1 cellular context compared by ENCODE assay signal in the genomic region with DNA sequence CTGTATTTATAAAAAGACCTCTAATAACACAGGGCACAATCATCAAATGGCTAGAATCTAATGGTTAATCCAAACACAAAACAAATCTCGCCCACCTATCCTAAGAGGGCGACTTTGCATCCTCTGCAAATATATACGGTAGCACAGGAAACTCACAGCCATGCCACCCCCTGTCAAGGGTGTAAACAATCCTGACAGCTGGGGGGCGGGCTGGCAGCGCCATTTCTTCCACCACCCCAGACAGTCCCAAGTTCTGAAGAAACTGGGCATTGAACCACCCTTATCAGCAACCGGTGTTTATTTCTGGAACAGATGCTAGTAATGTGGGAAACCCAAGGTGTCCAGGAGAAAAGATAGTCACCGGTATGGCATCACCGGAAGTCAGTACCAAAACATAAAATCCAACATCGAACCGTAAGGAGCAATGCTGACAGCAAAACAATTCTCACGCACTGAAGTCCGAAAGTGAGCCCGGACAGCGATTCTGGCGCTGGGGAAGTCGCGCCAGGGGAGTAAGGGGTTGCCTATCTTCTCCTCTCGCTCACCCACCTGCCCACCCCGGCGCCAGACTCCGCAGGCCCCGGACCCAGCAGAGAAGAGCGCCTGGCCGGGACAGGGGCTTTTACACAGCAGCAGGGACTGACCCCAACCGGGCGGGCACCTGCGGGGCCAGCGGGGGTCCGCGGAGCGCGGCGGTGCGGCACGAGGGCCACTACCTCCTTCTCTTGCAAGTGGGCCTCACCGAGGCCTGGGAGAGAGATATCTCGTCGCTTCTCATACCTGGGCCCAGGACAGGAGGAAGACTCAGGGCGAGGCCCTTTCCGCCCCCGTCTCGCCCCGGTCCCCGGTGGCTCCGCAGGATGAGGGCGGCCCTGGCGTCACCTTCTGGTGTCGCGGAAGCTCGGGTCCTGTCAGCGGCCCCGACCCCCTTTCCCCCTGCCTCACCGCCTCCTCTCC.
TF ChIP-seq lines count a peak whose summit lies in the region.

No MANE protein-coding gene starts in this region.

TF ChIP-seq in HepG2, 621 proteins besides CTCF, POLR2A, EP300 and RAD21 (continues in another document):
- TF ChIP-seq SMAD3 (CRISPR knock-in tag; IDR thresholded peaks at IDR 0.05) (no peak), ZFP41 (CRISPR knock-in tag; IDR thresholded peaks at IDR 0.05; ENCODE audit: borderline replicate concordance) (no peak), CC2D1A (CRISPR knock-in tag; IDR thresholded peaks at IDR 0.05) (no peak), ATM (IDR thresholded peaks at IDR 0.05; ENCODE audit: borderline replicate concordance) (no peak), NFYC (CRISPR knock-in tag; IDR thresholded peaks at IDR 0.05) (no peak), ZNF761 (CRISPR knock-in tag; conservative IDR thresholded peaks at IDR 0.05) (no peak), FLYWCH1 (CRISPR knock-in tag; IDR thresholded peaks at IDR 0.05) (no peak), ZNF335 (CRISPR knock-in tag; IDR thresholded peaks at IDR 0.05) (no peak), ZFYVE20 (CRISPR knock-in tag; IDR thresholded peaks at IDR 0.05; ENCODE audit: borderline replicate concordance, low read depth) (no peak), PRMT3 (CRISPR knock-in tag; IDR thresholded peaks at IDR 0.05; ENCODE audit: borderline replicate concordance, low read depth) (no peak), HNF4A (CRISPR knock-in tag; IDR thresholded peaks at IDR 0.05) (no peak), LCORL (IDR thresholded peaks at IDR 0.05) (no peak), LCORL (CRISPR knock-in tag; IDR thresholded peaks at IDR 0.05) (no peak), CENPT (CRISPR knock-in tag; IDR thresholded peaks at IDR 0.05; ENCODE audit: low read depth) (no peak), ZFP62 (CRISPR knock-in tag; IDR thresholded peaks at IDR 0.05) (no peak), ARHGAP35 (CRISPR knock-in tag; IDR thresholded peaks at IDR 0.05; ENCODE audit: borderline replicate concordance) (no peak), MAF1 (CRISPR knock-in tag; IDR thresholded peaks at IDR 0.05; ENCODE audit: borderline replicate concordance) (no peak), KDM5B (CRISPR knock-in tag; IDR thresholded peaks at IDR 0.05; ENCODE audit: borderline replicate concordance) (no peak), ZNF317 (CRISPR knock-in tag; IDR thresholded peaks at IDR 0.05) (no peak), ZNF546 (CRISPR knock-in tag; conservative IDR thresholded peaks at IDR 0.05) (no peak), ZNF644 (CRISPR knock-in tag; IDR thresholded peaks at IDR 0.05; ENCODE audit: low read depth) (no peak), ZNF101 (CRISPR knock-in tag; IDR thresholded peaks at IDR 0.05; ENCODE audit: borderline replicate concordance, low read depth) (no peak), ZNF615 (CRISPR knock-in tag; IDR thresholded peaks at IDR 0.05; ENCODE audit: borderline replicate concordance) (no peak)
- TF ChIP-seq, protein P1, sequence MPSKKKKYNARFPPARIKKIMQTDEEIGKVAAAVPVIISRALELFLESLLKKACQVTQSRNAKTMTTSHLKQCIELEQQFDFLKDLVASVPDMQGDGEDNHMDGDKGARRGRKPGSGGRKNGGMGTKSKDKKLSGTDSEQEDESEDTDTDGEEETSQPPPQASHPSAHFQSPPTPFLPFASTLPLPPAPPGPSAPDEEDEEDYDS (CRISPR knock-in tag; IDR thresholded peaks at IDR 0.05), result no peak
- TF ChIP-seq, protein P2, sequence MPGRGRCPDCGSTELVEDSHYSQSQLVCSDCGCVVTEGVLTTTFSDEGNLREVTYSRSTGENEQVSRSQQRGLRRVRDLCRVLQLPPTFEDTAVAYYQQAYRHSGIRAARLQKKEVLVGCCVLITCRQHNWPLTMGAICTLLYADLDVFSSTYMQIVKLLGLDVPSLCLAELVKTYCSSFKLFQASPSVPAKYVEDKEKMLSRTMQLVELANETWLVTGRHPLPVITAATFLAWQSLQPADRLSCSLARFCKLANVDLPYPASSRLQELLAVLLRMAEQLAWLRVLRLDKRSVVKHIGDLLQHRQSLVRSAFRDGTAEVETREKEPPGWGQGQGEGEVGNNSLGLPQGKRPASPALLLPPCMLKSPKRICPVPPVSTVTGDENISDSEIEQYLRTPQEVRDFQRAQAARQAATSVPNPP (CRISPR knock-in tag; IDR thresholded peaks at IDR 0.05), result no peak
- TF ChIP-seq, protein P3, sequence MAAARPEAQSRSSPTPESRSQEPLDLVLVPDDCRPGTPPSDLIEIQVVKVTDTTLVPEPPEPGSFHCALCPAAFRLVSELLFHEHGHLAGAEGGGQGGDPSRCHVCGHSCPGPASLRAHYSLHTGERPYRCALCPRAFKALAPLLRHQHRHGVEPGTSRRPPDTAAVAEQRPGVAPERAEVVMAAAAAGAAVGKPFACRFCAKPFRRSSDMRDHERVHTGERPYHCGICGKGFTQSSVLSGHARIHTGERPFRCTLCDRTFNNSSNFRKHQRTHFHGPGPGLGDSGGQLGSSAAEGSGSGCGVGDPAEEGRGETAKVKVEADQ (CRISPR knock-in tag; IDR thresholded peaks at IDR 0.05; ENCODE audit: borderline replicate concordance), result no peak
- TF ChIP-seq, protein P4, sequence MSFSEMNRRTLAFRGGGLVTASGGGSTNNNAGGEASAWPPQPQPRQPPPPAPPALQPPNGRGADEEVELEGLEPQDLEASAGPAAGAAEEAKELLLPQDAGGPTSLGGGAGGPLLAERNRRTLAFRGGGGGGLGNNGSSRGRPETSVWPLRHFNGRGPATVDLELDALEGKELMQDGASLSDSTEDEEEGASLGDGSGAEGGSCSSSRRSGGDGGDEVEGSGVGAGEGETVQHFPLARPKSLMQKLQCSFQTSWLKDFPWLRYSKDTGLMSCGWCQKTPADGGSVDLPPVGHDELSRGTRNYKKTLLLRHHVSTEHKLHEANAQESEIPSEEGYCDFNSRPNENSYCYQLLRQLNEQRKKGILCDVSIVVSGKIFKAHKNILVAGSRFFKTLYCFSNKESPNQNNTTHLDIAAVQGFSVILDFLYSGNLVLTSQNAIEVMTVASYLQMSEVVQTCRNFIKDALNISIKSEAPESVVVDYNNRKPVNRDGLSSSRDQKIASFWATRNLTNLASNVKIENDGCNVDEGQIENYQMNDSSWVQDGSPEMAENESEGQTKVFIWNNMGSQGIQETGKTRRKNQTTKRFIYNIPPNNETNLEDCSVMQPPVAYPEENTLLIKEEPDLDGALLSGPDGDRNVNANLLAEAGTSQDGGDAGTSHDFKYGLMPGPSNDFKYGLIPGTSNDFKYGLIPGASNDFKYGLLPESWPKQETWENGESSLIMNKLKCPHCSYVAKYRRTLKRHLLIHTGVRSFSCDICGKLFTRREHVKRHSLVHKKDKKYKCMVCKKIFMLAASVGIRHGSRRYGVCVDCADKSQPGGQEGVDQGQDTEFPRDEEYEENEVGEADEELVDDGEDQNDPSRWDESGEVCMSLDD (CRISPR knock-in tag; IDR thresholded peaks at IDR 0.05; ENCODE audit: borderline replicate concordance), result no peak
- TF ChIP-seq, protein P5, sequence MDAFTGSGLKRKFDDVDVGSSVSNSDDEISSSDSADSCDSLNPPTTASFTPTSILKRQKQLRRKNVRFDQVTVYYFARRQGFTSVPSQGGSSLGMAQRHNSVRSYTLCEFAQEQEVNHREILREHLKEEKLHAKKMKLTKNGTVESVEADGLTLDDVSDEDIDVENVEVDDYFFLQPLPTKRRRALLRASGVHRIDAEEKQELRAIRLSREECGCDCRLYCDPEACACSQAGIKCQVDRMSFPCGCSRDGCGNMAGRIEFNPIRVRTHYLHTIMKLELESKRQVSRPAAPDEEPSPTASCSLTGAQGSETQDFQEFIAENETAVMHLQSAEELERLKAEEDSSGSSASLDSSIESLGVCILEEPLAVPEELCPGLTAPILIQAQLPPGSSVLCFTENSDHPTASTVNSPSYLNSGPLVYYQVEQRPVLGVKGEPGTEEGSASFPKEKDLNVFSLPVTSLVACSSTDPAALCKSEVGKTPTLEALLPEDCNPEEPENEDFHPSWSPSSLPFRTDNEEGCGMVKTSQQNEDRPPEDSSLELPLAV (CRISPR knock-in tag; conservative IDR thresholded peaks at IDR 0.05; ENCODE audit: low read depth), result no peak
- TF ChIP-seq, protein P6, sequence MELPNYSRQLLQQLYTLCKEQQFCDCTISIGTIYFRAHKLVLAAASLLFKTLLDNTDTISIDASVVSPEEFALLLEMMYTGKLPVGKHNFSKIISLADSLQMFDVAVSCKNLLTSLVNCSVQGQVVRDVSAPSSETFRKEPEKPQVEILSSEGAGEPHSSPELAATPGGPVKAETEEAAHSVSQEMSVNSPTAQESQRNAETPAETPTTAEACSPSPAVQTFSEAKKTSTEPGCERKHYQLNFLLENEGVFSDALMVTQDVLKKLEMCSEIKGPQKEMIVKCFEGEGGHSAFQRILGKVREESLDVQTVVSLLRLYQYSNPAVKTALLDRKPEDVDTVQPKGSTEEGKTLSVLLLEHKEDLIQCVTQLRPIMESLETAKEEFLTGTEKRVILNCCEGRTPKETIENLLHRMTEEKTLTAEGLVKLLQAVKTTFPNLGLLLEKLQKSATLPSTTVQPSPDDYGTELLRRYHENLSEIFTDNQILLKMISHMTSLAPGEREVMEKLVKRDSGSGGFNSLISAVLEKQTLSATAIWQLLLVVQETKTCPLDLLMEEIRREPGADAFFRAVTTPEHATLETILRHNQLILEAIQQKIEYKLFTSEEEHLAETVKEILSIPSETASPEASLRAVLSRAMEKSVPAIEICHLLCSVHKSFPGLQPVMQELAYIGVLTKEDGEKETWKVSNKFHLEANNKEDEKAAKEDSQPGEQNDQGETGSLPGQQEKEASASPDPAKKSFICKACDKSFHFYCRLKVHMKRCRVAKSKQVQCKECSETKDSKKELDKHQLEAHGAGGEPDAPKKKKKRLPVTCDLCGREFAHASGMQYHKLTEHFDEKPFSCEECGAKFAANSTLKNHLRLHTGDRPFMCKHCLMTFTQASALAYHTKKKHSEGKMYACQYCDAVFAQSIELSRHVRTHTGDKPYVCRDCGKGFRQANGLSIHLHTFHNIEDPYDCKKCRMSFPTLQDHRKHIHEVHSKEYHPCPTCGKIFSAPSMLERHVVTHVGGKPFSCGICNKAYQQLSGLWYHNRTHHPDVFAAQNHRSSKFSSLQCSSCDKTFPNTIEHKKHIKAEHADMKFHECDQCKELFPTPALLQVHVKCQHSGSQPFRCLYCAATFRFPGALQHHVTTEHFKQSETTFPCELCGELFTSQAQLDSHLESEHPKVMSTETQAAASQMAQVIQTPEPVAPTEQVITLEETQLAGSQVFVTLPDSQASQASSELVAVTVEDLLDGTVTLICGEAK (IDR thresholded peaks at IDR 0.05), result no peak
- TF ChIP-seq, protein P6 (CRISPR knock-in tag; IDR thresholded peaks at IDR 0.05), result peak; percentile 22; the same call in 1 of the 2 replicates
- TF ChIP-seq, protein P7, sequence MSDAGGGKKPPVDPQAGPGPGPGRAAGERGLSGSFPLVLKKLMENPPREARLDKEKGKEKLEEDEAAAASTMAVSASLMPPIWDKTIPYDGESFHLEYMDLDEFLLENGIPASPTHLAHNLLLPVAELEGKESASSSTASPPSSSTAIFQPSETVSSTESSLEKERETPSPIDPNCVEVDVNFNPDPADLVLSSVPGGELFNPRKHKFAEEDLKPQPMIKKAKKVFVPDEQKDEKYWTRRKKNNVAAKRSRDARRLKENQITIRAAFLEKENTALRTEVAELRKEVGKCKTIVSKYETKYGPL (CRISPR knock-in tag; IDR thresholded peaks at IDR 0.05), result no peak
- TF ChIP-seq, protein P8, sequence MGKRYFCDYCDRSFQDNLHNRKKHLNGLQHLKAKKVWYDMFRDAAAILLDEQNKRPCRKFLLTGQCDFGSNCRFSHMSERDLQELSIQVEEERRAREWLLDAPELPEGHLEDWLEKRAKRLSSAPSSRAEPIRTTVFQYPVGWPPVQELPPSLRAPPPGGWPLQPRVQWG (CRISPR knock-in tag; IDR thresholded peaks at IDR 0.05; ENCODE audit: borderline replicate concordance, low read depth), result no peak
- TF ChIP-seq, protein P9, sequence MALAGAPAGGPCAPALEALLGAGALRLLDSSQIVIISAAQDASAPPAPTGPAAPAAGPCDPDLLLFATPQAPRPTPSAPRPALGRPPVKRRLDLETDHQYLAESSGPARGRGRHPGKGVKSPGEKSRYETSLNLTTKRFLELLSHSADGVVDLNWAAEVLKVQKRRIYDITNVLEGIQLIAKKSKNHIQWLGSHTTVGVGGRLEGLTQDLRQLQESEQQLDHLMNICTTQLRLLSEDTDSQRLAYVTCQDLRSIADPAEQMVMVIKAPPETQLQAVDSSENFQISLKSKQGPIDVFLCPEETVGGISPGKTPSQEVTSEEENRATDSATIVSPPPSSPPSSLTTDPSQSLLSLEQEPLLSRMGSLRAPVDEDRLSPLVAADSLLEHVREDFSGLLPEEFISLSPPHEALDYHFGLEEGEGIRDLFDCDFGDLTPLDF (CRISPR knock-in tag; IDR thresholded peaks at IDR 0.05), result 0 out of 2 replicates have a peak, but pooled peaks have one; percentile 44
- TF ChIP-seq, protein P10, sequence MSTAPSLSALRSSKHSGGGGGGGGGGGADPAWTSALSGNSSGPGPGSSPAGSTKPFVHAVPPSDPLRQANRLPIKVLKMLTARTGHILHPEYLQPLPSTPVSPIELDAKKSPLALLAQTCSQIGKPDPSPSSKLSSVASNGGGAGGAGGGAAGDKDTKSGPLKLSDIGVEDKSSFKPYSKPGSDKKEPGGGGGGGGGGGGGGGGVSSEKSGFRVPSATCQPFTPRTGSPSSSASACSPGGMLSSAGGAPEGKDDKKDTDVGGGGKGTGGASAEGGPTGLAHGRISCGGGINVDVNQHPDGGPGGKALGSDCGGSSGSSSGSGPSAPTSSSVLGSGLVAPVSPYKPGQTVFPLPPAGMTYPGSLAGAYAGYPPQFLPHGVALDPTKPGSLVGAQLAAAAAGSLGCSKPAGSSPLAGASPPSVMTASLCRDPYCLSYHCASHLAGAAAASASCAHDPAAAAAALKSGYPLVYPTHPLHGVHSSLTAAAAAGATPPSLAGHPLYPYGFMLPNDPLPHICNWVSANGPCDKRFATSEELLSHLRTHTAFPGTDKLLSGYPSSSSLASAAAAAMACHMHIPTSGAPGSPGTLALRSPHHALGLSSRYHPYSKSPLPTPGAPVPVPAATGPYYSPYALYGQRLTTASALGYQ (CRISPR knock-in tag; IDR thresholded peaks at IDR 0.05), result no peak
